In the genomic region with DNA sequence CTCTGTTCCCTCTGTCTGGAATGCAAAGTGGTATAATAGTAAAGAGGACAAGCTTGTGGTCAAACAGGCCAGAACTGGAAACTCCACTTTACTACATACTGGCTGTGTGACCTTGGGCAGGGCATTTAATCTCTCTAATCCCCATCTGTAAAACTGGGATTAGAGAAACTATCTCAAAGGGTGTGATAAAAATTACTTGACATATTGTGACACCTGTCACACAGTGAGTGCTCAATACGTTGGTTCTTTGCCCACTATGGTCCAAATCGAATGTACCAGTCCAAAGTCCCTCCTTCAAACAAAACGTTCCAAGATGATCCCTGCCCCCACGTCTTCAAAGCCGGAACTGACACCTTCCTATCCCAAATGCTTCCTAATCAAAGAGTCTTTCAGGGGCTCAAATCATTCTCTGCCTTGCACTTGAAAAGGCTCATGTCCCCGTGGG, we compare ENCODE assay signal across 1 cellular context.
TF ChIP-seq lines count a peak whose summit lies in the region.

No MANE protein-coding gene starts in this region.

TF ChIP-seq in HepG2, 621 proteins besides CTCF, POLR2A, EP300 and RAD21 (continued from another document and continues in another):
- TF ChIP-seq, protein P1, sequence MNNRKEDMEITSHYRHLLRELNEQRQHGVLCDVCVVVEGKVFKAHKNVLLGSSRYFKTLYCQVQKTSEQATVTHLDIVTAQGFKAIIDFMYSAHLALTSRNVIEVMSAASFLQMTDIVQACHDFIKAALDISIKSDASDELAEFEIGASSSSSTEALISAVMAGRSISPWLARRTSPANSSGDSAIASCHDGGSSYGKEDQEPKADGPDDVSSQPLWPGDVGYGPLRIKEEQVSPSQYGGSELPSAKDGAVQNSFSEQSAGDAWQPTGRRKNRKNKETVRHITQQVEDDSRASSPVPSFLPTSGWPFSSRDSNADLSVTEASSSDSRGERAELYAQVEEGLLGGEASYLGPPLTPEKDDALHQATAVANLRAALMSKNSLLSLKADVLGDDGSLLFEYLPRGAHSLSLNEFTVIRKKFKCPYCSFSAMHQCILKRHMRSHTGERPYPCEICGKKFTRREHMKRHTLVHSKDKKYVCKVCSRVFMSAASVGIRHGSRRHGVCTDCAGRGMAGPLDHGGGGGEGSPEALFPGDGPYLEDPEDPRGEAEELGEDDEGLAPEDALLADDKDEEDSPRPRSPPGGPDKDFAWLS (CRISPR knock-in tag; IDR thresholded peaks at IDR 0.05; ENCODE audit: borderline replicate concordance), result no peak
- TF ChIP-seq, protein P2, sequence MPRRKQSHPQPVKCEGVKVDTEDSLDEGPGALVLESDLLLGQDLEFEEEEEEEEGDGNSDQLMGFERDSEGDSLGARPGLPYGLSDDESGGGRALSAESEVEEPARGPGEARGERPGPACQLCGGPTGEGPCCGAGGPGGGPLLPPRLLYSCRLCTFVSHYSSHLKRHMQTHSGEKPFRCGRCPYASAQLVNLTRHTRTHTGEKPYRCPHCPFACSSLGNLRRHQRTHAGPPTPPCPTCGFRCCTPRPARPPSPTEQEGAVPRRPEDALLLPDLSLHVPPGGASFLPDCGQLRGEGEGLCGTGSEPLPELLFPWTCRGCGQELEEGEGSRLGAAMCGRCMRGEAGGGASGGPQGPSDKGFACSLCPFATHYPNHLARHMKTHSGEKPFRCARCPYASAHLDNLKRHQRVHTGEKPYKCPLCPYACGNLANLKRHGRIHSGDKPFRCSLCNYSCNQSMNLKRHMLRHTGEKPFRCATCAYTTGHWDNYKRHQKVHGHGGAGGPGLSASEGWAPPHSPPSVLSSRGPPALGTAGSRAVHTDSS (CRISPR knock-in tag; conservative IDR thresholded peaks at IDR 0.05), result no peak
- TF ChIP-seq, protein P3, sequence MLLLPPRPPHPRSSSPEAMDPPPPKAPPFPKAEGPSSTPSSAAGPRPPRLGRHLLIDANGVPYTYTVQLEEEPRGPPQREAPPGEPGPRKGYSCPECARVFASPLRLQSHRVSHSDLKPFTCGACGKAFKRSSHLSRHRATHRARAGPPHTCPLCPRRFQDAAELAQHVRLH (CRISPR knock-in tag; IDR thresholded peaks at IDR 0.05; ENCODE audit: borderline replicate concordance, low read depth), result no peak
- TF ChIP-seq TSC22D2 (CRISPR knock-in tag; IDR thresholded peaks at IDR 0.05; ENCODE audit: borderline replicate concordance) (no peak; the same call in 1 of the 2 replicates), KLF13 (CRISPR knock-in tag; IDR thresholded peaks at IDR 0.05) (no peak), ZNF343 (CRISPR knock-in tag; IDR thresholded peaks at IDR 0.05) (no peak), ATM (IDR thresholded peaks at IDR 0.05; ENCODE audit: borderline replicate concordance) (no peak), SNAI1 (CRISPR knock-in tag; IDR thresholded peaks at IDR 0.05; ENCODE audit: borderline replicate concordance) (no peak), ZNF83 (CRISPR knock-in tag; IDR thresholded peaks at IDR 0.05; ENCODE audit: borderline replicate concordance) (no peak), ZNF678 (CRISPR knock-in tag; IDR thresholded peaks at IDR 0.05) (no peak), ZNF766 (CRISPR knock-in tag; IDR thresholded peaks at IDR 0.05; ENCODE audit: borderline replicate concordance) (no peak), ZNF558 (CRISPR knock-in tag; IDR thresholded peaks at IDR 0.05; ENCODE audit: borderline replicate concordance) (no peak; the same call in 1 of the 2 replicates), ZNF746 (CRISPR knock-in tag; IDR thresholded peaks at IDR 0.05) (no peak), ZNF264 (CRISPR knock-in tag; IDR thresholded peaks at IDR 0.05) (no peak), ZSCAN31 (CRISPR knock-in tag; IDR thresholded peaks at IDR 0.05; ENCODE audit: low read depth) (no peak), RELA (CRISPR knock-in tag; IDR thresholded peaks at IDR 0.05) (no peak), TOPORS (CRISPR knock-in tag; IDR thresholded peaks at IDR 0.05) (no peak), ZNF260 (CRISPR knock-in tag; IDR thresholded peaks at IDR 0.05; ENCODE audit: borderline replicate concordance, low read depth) (no peak), TP53 (CRISPR knock-in tag; conservative IDR thresholded peaks at IDR 0.05) (no peak), CBX1 (IDR thresholded peaks at IDR 0.05; ENCODE audit: low read depth) (no peak), GATAD1 (CRISPR knock-in tag; IDR thresholded peaks at IDR 0.05) (no peak), ETV5 (CRISPR knock-in tag; IDR thresholded peaks at IDR 0.05; ENCODE audit: borderline replicate concordance) (peak; percentile 89), KDM2A (CRISPR knock-in tag; IDR thresholded peaks at IDR 0.05; ENCODE audit: borderline replicate concordance, low read depth) (no peak), ZNF256 (CRISPR knock-in tag; conservative IDR thresholded peaks at IDR 0.05) (0 out of 2 replicates have a peak, but pooled peaks have one; percentile 30), ZNF792 (CRISPR knock-in tag; IDR thresholded peaks at IDR 0.05) (no peak; the same call in 1 of the 2 replicates), ZNF672 (CRISPR knock-in tag; IDR thresholded peaks at IDR 0.05) (no peak), ZNF713 (CRISPR knock-in tag; IDR thresholded peaks at IDR 0.05) (no peak), RBM39 (IDR thresholded peaks at IDR 0.05; ENCODE audit: low read depth, low read length, poor library complexity, severe bottlenecking) (no peak), MLLT10 (CRISPR knock-in tag; IDR thresholded peaks at IDR 0.05) (no peak), XBP1 (CRISPR knock-in tag; IDR thresholded peaks at IDR 0.05) (no peak), DR1 (CRISPR knock-in tag; IDR thresholded peaks at IDR 0.05) (no peak), CCAR2 (optimal IDR thresholded peaks at IDR 0.05; ENCODE audit: low read depth, low read length) (no peak), TGIF2 (CRISPR knock-in tag; IDR thresholded peaks at IDR 0.05) (no peak; the same call in 1 of the 2 replicates), ZNF816 (CRISPR knock-in tag; IDR thresholded peaks at IDR 0.05; ENCODE audit: borderline replicate concordance) (no peak; the same call in 1 of the 2 replicates), PHB2 (IDR thresholded peaks at IDR 0.05; ENCODE audit: partially characterized antibody) (no peak)
- TF ChIP-seq, protein P4, sequence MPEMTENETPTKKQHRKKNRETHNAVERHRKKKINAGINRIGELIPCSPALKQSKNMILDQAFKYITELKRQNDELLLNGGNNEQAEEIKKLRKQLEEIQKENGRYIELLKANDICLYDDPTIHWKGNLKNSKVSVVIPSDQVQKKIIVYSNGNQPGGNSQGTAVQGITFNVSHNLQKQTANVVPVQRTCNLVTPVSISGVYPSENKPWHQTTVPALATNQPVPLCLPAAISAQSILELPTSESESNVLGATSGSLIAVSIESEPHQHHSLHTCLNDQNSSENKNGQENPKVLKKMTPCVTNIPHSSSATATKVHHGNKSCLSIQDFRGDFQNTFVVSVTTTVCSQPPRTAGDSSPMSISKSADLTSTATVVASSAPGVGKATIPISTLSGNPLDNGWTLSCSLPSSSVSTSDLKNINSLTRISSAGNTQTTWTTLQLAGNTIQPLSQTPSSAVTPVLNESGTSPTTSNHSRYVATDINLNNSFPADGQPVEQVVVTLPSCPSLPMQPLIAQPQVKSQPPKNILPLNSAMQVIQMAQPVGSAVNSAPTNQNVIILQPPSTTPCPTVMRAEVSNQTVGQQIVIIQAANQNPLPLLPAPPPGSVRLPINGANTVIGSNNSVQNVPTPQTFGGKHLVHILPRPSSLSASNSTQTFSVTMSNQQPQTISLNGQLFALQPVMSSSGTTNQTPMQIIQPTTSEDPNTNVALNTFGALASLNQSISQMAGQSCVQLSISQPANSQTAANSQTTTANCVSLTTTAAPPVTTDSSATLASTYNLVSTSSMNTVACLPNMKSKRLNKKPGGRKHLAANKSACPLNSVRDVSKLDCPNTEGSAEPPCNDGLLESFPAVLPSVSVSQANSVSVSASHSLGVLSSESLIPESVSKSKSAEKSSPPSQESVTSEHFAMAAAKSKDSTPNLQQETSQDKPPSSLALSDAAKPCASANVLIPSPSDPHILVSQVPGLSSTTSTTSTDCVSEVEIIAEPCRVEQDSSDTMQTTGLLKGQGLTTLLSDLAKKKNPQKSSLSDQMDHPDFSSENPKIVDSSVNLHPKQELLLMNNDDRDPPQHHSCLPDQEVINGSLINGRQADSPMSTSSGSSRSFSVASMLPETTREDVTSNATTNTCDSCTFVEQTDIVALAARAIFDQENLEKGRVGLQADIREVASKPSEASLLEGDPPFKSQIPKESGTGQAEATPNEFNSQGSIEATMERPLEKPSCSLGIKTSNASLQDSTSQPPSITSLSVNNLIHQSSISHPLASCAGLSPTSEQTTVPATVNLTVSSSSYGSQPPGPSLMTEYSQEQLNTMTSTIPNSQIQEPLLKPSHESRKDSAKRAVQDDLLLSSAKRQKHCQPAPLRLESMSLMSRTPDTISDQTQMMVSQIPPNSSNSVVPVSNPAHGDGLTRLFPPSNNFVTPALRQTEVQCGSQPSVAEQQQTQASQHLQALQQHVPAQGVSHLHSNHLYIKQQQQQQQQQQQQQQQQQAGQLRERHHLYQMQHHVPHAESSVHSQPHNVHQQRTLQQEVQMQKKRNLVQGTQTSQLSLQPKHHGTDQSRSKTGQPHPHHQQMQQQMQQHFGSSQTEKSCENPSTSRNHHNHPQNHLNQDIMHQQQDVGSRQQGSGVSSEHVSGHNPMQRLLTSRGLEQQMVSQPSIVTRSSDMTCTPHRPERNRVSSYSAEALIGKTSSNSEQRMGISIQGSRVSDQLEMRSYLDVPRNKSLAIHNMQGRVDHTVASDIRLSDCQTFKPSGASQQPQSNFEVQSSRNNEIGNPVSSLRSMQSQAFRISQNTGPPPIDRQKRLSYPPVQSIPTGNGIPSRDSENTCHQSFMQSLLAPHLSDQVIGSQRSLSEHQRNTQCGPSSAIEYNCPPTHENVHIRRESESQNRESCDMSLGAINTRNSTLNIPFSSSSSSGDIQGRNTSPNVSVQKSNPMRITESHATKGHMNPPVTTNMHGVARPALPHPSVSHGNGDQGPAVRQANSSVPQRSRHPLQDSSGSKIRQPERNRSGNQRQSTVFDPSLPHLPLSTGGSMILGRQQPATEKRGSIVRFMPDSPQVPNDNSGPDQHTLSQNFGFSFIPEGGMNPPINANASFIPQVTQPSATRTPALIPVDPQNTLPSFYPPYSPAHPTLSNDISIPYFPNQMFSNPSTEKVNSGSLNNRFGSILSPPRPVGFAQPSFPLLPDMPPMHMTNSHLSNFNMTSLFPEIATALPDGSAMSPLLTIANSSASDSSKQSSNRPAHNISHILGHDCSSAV (CRISPR knock-in tag; IDR thresholded peaks at IDR 0.05; ENCODE audit: borderline replicate concordance), result no peak
- TF ChIP-seq, protein P5, sequence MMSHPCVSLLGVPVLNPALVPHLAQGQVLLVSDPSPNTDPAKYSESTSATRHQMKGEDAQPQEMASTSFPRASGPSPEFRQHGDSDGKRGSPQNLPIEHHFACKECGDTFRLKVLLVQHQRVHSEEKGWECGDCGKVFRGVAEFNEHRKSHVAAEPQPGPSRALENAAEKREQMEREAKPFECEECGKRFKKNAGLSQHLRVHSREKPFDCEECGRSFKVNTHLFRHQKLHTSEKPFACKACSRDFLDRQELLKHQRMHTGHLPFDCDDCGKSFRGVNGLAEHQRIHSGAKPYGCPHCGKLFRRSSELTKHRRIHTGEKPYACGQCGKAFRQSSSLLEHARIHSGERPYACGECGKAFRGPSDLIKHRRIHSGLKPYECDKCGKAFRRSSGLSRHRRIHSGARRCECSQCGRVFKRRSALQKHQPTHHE (CRISPR knock-in tag; IDR thresholded peaks at IDR 0.05; ENCODE audit: borderline replicate concordance), result no peak
- TF ChIP-seq, protein P6, sequence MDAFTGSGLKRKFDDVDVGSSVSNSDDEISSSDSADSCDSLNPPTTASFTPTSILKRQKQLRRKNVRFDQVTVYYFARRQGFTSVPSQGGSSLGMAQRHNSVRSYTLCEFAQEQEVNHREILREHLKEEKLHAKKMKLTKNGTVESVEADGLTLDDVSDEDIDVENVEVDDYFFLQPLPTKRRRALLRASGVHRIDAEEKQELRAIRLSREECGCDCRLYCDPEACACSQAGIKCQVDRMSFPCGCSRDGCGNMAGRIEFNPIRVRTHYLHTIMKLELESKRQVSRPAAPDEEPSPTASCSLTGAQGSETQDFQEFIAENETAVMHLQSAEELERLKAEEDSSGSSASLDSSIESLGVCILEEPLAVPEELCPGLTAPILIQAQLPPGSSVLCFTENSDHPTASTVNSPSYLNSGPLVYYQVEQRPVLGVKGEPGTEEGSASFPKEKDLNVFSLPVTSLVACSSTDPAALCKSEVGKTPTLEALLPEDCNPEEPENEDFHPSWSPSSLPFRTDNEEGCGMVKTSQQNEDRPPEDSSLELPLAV (CRISPR knock-in tag; conservative IDR thresholded peaks at IDR 0.05; ENCODE audit: low read depth), result no peak
- TF ChIP-seq, protein P7, sequence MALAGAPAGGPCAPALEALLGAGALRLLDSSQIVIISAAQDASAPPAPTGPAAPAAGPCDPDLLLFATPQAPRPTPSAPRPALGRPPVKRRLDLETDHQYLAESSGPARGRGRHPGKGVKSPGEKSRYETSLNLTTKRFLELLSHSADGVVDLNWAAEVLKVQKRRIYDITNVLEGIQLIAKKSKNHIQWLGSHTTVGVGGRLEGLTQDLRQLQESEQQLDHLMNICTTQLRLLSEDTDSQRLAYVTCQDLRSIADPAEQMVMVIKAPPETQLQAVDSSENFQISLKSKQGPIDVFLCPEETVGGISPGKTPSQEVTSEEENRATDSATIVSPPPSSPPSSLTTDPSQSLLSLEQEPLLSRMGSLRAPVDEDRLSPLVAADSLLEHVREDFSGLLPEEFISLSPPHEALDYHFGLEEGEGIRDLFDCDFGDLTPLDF (CRISPR knock-in tag; IDR thresholded peaks at IDR 0.05), result no peak
- TF ChIP-seq, protein P8, sequence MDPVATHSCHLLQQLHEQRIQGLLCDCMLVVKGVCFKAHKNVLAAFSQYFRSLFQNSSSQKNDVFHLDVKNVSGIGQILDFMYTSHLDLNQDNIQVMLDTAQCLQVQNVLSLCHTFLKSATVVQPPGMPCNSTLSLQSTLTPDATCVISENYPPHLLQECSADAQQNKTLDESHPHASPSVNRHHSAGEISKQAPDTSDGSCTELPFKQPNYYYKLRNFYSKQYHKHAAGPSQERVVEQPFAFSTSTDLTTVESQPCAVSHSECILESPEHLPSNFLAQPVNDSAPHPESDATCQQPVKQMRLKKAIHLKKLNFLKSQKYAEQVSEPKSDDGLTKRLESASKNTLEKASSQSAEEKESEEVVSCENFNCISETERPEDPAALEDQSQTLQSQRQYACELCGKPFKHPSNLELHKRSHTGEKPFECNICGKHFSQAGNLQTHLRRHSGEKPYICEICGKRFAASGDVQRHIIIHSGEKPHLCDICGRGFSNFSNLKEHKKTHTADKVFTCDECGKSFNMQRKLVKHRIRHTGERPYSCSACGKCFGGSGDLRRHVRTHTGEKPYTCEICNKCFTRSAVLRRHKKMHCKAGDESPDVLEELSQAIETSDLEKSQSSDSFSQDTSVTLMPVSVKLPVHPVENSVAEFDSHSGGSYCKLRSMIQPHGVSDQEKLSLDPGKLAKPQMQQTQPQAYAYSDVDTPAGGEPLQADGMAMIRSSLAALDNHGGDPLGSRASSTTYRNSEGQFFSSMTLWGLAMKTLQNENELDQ (CRISPR knock-in tag; IDR thresholded peaks at IDR 0.05; ENCODE audit: borderline replicate concordance), result 0 out of 2 replicates have a peak, but pooled peaks have one; percentile 62
- TF ChIP-seq, protein P9, sequence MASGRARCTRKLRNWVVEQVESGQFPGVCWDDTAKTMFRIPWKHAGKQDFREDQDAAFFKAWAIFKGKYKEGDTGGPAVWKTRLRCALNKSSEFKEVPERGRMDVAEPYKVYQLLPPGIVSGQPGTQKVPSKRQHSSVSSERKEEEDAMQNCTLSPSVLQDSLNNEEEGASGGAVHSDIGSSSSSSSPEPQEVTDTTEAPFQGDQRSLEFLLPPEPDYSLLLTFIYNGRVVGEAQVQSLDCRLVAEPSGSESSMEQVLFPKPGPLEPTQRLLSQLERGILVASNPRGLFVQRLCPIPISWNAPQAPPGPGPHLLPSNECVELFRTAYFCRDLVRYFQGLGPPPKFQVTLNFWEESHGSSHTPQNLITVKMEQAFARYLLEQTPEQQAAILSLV (CRISPR knock-in tag; IDR thresholded peaks at IDR 0.05; ENCODE audit: borderline replicate concordance), result no peak
- TF ChIP-seq, protein P10, sequence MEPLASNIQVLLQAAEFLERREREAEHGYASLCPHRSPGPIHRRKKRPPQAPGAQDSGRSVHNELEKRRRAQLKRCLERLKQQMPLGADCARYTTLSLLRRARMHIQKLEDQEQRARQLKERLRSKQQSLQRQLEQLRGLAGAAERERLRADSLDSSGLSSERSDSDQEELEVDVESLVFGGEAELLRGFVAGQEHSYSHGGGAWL (CRISPR knock-in tag; IDR thresholded peaks at IDR 0.05), result no peak
